In the genomic region with DNA sequence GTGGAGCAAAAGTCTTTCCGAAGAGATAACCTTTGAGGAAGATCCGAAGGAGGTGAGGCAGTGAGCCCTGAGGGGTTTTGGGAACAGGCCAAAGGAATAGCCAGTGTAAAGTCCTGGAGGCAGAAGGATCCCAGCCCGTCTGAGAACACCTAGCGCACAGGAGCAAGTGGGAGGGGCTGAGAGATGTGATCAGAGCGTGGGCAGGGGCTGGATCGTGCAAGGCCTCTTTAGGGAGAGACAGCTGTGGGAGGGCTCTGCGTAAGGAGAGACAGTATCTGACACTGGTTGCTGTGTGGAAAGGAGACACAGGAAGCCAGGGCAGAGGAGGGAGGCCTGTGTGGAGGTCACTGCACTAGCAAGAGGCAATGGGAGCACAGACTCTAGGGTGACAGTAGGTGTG, we compare ENCODE assay signal across 15 cellular contexts.
"Had no signal": no experiment of that assay in that cellular context is flagged by ENCODE, and none has a peak within 500 bp of the region (broad histone marks: within the 10 kb centered on the region; RNA-seq: fewer than 3 reads in every experiment).

No MANE protein-coding gene starts in this region.

- ATAC-seq: activated T-cell treated with anti-CD3 and anti-CD28 coated beads, Interleukin-2, amount 50 U/mL, for 4 hours; heart left ventricle; left lung; naive thymus-derived CD4-positive, alpha-beta T cell; stimulated activated naive CD8-positive, alpha-beta T cell treated with anti-CD3 and anti-CD28 coated beads, Interleukin-15, amount 100 ng/mL, for 72 hours had no signal

- DNase-seq: activated CD4-positive, alpha-beta T cell treated with anti-CD3 and anti-CD28 coated beads, Interleukin-2, amount 10 ng/mL, durations not matched to agents 7 days and 5 days; activated gamma-delta T cell treated with Interleukin-2 at 50 U/mL for 16 hours; activated naive CD8-positive, alpha-beta T cell treated with anti-CD3 and anti-CD28 coated beads, Interleukin-2, amount 10 ng/mL, durations not matched to agents 7 days and 5 days; activated T-cell treated with anti-CD3 and anti-CD28 coated beads, Interleukin-2, amount 50 U/mL, for 4 hours; brain microvascular endothelial cell; cortex of kidney; effector CD8-positive, alpha-beta T cell; foreskin melanocyte; naive thymus-derived CD4-positive, alpha-beta T cell; stimulated activated CD4-positive, alpha-beta T cell treated with anti-CD3 and anti-CD28 coated beads, Interleukin-1b, Interleukin-23, amount 100 ng/mL, for 48 hours; stimulated activated naive CD8-positive, alpha-beta T cell treated with anti-CD3 and anti-CD28 coated beads, Interleukin-15, amount 100 ng/mL, for 72 hours had no signal

- H3K4me3 Mint-ChIP-seq: activated CD4-positive, alpha-beta T cell treated with anti-CD3 and anti-CD28 coated beads, Interleukin-2, amount 10 ng/mL, durations not matched to agents 7 days and 5 days; activated naive CD8-positive, alpha-beta T cell treated with anti-CD3 and anti-CD28 coated beads, Interleukin-2, amount 10 ng/mL, durations not matched to agents 7 days and 5 days; activated T-cell treated with anti-CD3 and anti-CD28 coated beads, Interleukin-2, amount 50 U/mL, for 4 hours; naive thymus-derived CD4-positive, alpha-beta T cell; stimulated activated naive CD8-positive, alpha-beta T cell treated with anti-CD3 and anti-CD28 coated beads, Interleukin-15, amount 100 ng/mL, for 72 hours; T-helper 2 cell treated with Interferon-gamma antibody and Interleukin-4, amounts not matched to agents 5 μg/mL and 100 μg/mL, for 36 hours had no signal

- FAIRE-seq: keratinocyte had no signal

- H3K9me3 Mint-ChIP-seq: activated CD4-positive, alpha-beta T cell treated with anti-CD3 and anti-CD28 coated beads, Interleukin-2, amount 10 ng/mL, durations not matched to agents 7 days and 5 days; activated naive CD8-positive, alpha-beta T cell treated with anti-CD3 and anti-CD28 coated beads, Interleukin-2, amount 10 ng/mL, durations not matched to agents 7 days and 5 days; activated T-cell treated with anti-CD3 and anti-CD28 coated beads, Interleukin-2, amount 50 U/mL, for 4 hours; T-helper 2 cell treated with Interferon-gamma antibody and Interleukin-4, amounts not matched to agents 5 μg/mL and 100 μg/mL, for 36 hours had no signal

- H3K27ac Mint-ChIP-seq: activated CD4-positive, alpha-beta T cell treated with anti-CD3 and anti-CD28 coated beads, Interleukin-2, amount 10 ng/mL, durations not matched to agents 7 days and 5 days; activated naive CD8-positive, alpha-beta T cell treated with anti-CD3 and anti-CD28 coated beads, Interleukin-2, amount 10 ng/mL, durations not matched to agents 7 days and 5 days; naive thymus-derived CD4-positive, alpha-beta T cell; stimulated activated naive CD8-positive, alpha-beta T cell treated with anti-CD3 and anti-CD28 coated beads, Interleukin-15, amount 100 ng/mL, for 72 hours; T-helper 2 cell treated with Interferon-gamma antibody and Interleukin-4, amounts not matched to agents 5 μg/mL and 100 μg/mL, for 36 hours had no signal

- H3K4me1 Mint-ChIP-seq: activated CD4-positive, alpha-beta T cell treated with anti-CD3 and anti-CD28 coated beads, Interleukin-2, amount 10 ng/mL, durations not matched to agents 7 days and 5 days; activated naive CD8-positive, alpha-beta T cell treated with anti-CD3 and anti-CD28 coated beads, Interleukin-2, amount 10 ng/mL, durations not matched to agents 7 days and 5 days; stimulated activated naive CD8-positive, alpha-beta T cell treated with anti-CD3 and anti-CD28 coated beads, Interleukin-15, amount 100 ng/mL, for 72 hours had no signal

- H3K36me3 Mint-ChIP-seq: activated naive CD8-positive, alpha-beta T cell treated with anti-CD3 and anti-CD28 coated beads, Interleukin-2, amount 10 ng/mL, durations not matched to agents 7 days and 5 days had no signal
